In genomic region chr10:73759512-73760115, GRCh38 we compare ENCODE assay signal across 1 cellular context.
TF ChIP-seq lines count a peak whose summit lies in the region.

No MANE protein-coding gene starts in this region.

TF ChIP-seq in SK-N-SH, 30 proteins besides CTCF, POLR2A, EP300 and RAD21 (continued from another document):
- TF ChIP-seq, protein P1, sequence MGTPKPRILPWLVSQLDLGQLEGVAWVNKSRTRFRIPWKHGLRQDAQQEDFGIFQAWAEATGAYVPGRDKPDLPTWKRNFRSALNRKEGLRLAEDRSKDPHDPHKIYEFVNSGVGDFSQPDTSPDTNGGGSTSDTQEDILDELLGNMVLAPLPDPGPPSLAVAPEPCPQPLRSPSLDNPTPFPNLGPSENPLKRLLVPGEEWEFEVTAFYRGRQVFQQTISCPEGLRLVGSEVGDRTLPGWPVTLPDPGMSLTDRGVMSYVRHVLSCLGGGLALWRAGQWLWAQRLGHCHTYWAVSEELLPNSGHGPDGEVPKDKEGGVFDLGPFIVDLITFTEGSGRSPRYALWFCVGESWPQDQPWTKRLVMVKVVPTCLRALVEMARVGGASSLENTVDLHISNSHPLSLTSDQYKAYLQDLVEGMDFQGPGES (IDR thresholded peaks at IDR 0.05; ENCODE audit: low read depth, low read length): no peak
- TF ChIP-seq YY1 (IDR thresholded peaks at IDR 0.05; ENCODE audit: low read depth): no peak
- TF ChIP-seq MEF2A (IDR thresholded peaks at IDR 0.05; ENCODE audit: borderline replicate concordance, low read depth): no peak
- no peak for TF ChIP-seq JUND (IDR thresholded peaks at IDR 0.05)
